Comparison of ENCODE assay signal across 4 cellular contexts in genomic region chr11:49059012-49059411, GRCh38. TPM values are rescaled to one million over a fixed set of nuclear protein-coding genes. Genes with fewer than 3 reads are reported as not detected.
"Had no signal": no experiment of that assay in that cellular context is flagged by ENCODE, and none has a peak within 500 bp of the region (broad histone marks: within the 10 kb centered on the region; RNA-seq: fewer than 3 reads in every experiment).

Gene TRIM64C (minus strand): TSS chr11:49059112. CDS start chr11:49059112, 0 bp downstream.

RNA-seq across cellular contexts. Expression of gene TRIM64C, which starts in this region (rescaled TPM):
- polyA plus RNA-seq: adipose tissue, adrenal gland, aorta, cardiac muscle cell had no signal
